13 cellular contexts compared by ENCODE assay signal in genomic region chr19:54206030-54206830, GRCh38. TPM values are rescaled to one million over a fixed set of nuclear protein-coding genes. Genes with fewer than 3 reads are reported as not detected.
DNase-seq lines count a peak whose midpoint lies in the region; ATAC-seq and TF ChIP-seq lines count a peak whose summit lies in the region.
"Had no signal": no experiment of that assay in that cellular context is flagged by ENCODE, and none has a peak within 500 bp of the region (broad histone marks: within the 10 kb centered on the region; RNA-seq: fewer than 3 reads in every experiment).

No MANE protein-coding gene starts in this region.

- peaks cover 35% of the 10 kb centered on the region for H3K9me1 ChIP-seq in IMR-90 (ENCODE audit: insufficient read depth, low read length)

- no peak overlapping the region for H3K14ac ChIP-seq in IMR-90 (replicated peaks; ENCODE audit: low read depth, low read length)

- in situ Hi-C loops in IMR-90 (cut with MboI; ENCODE audit: low sequenced_read_pairs) = loop anchor here (10.0 kb wide), 1 partner anchor 249 kb away; no protein-coding TSS in a partner anchor

- H3K9ac ChIP-seq in IMR-90 (ENCODE audit: low read depth, low read length) = no peak overlapping the region

- no peak overlapping the region for H2BK120ac ChIP-seq in IMR-90 (ENCODE audit: low read depth, low read length)

- ATAC-seq in IMR-90 (ENCODE audit: low read depth) = no peak
- ATAC-seq in psoas muscle = no peak
- ATAC-seq in HG03135 (IDR thresholded peaks at IDR 0.05; ENCODE audit: unreplicated experiment) = no peak
- no peak for ATAC-seq in HG03196 (IDR thresholded peaks at IDR 0.05; ENCODE audit: unreplicated experiment)
- ATAC-seq: esophagus mucosa had no signal

- no peak overlapping the region for H3K56ac ChIP-seq in IMR-90 (ENCODE audit: extremely low read depth, insufficient read depth, low read length)

- H3K9me3 ChIP-seq in CD8-positive, alpha-beta memory T cell (ENCODE audit: low read length) = no peaks in the 10 kb centered on the region
- H3K9me3 ChIP-seq in IMR-90 (ENCODE audit: control insufficient read depth, insufficient read depth, low read length) (no peaks in the 10 kb centered on the region), breast epithelium (no peaks in the 10 kb centered on the region), psoas muscle (no peaks in the 10 kb centered on the region)
- H3K9me3 ChIP-seq: MG63 had no signal

- no peak overlapping the region for H3K27ac ChIP-seq in CD8-positive, alpha-beta memory T cell (ENCODE audit: low read depth, low read length)
- H3K27ac ChIP-seq in IMR-90 (ENCODE audit: insufficient read depth, low read length) = no peak overlapping the region
- peak overlapping the region; percentile 36 to 96 for H3K27ac ChIP-seq in breast epithelium
- H3K27ac ChIP-seq in psoas muscle = peak overlapping the region; percentile 2
- H3K27ac ChIP-seq: brain microvascular endothelial cell had no signal

- no peak overlapping the region for H4K91ac ChIP-seq in IMR-90 (ENCODE audit: insufficient read depth, low read depth, low read length)

- peaks cover 97% of the 10 kb centered on the region for H3K4me1 ChIP-seq in CD8-positive, alpha-beta memory T cell (ENCODE audit: insufficient read depth, low read length)
- H3K4me1 ChIP-seq in IMR-90 (ENCODE audit: control insufficient read depth, insufficient read depth, low read length) (peaks cover 35% of the 10 kb centered on the region), breast epithelium (peaks cover 13 to 18% of the 10 kb centered on the region in 2 donors), psoas muscle (peaks cover 81% of the 10 kb centered on the region)

- no peak overlapping the region for H2BK15ac ChIP-seq in IMR-90 (ENCODE audit: low read depth, low read length)

- peak overlapping the region in 1 of 7 donors; percentile 36 for H3K4me3 Mint-ChIP-seq in CD8-positive, alpha-beta memory T cell

- no peak overlapping the region for H2AK5ac ChIP-seq in IMR-90 (ENCODE audit: low read depth, low read length)

- H3K4me2 ChIP-seq in IMR-90 (ENCODE audit: low read depth, low read length) = no peak overlapping the region

- no peak overlapping the region for H3K18ac ChIP-seq in IMR-90 (ENCODE audit: low read depth, low read length)

- no peak overlapping the region for H2BK5ac ChIP-seq in IMR-90 (ENCODE audit: low read depth, low read length, poor library complexity, severe bottlenecking)

- no peak overlapping the region for H4K8ac ChIP-seq in IMR-90 (ENCODE audit: low read depth in 2 of 2, low read length in 2 of 2)

- no peak overlapping the region for H3K4me3 ChIP-seq in CD8-positive, alpha-beta memory T cell (ENCODE audit: low read length)
- no peak overlapping the region for H3K4me3 ChIP-seq in IMR-90 (ENCODE audit: insufficient read depth, low read depth, low read length)
- H3K4me3 ChIP-seq in breast epithelium = peak overlapping the region in 1 of 3 donors; percentile 45
- H3K4me3 ChIP-seq in psoas muscle = peak overlapping the region; percentile 18
- H3K4me3 ChIP-seq: MG63 had no signal

- H4K5ac ChIP-seq in IMR-90 (ENCODE audit: low read depth, low read length) = no peak overlapping the region

- TF ChIP-seq CTCF in IMR-90 (conservative IDR thresholded peaks at IDR 0.05; ENCODE audit: low read depth, low read length) (no peak), breast epithelium (IDR thresholded peaks at IDR 0.05) (no peak), psoas muscle (IDR thresholded peaks at IDR 0.05) (no peak)

- H2AK9ac ChIP-seq in IMR-90 (replicated peaks; ENCODE audit: low read depth, low read length, poor library complexity) = peak overlapping the region; percentile 1

- peaks cover 11 to 87% of the 10 kb centered on the region in 2 experiments for H3K79me1 ChIP-seq in IMR-90 (ENCODE audit: low read depth in 1 of 2, low read length in 2 of 2)

- peaks cover 0 to 76% (median 17%) of the 10 kb centered on the region in 3 donors for H3K36me3 Mint-ChIP-seq in CD8-positive, alpha-beta memory T cell

- TF ChIP-seq RAD21 in IMR-90 (IDR thresholded peaks at IDR 0.05; ENCODE audit: low read length) = no peak

- dilution Hi-C loops in IMR-90 (cut with HindIII; ENCODE audit: low sequenced_read_pairs, unreplicated experiment) = no loop called here

- no CpG with 5 or more reads among the region's 27 CpGs for WGBS in IMR-90 (ENCODE audit: extremely low coverage in 2 of 2, insufficient read length in 1 of 2), 2 experiments
- WGBS in psoas muscle, 3 donors = 87 to 93% (median 89%) methylated on average over 27 of the region's 27 CpGs

- H3K23ac ChIP-seq in IMR-90 (ENCODE audit: low read depth, low read length) = no peak overlapping the region

- no TSS peak for BruUV-seq in IMR-90 (replicated peaks; lab: Mats Ljungman, UMichigan)

- no peaks in the 10 kb centered on the region for H3K27me3 ChIP-seq in CD8-positive, alpha-beta memory T cell (ENCODE audit: insufficient read depth, low read length, poor library complexity, severe bottlenecking)
- H3K27me3 ChIP-seq in IMR-90 (ENCODE audit: control insufficient read depth, insufficient read depth, low read length) = no peaks in the 10 kb centered on the region
- H3K27me3 ChIP-seq in breast epithelium = no peaks in the 10 kb centered on the region
- no peaks in the 10 kb centered on the region for H3K27me3 ChIP-seq in psoas muscle (ENCODE audit: insufficient read depth in 3 of 3, low read length in 2 of 3)
- H3K27me3 ChIP-seq: brain microvascular endothelial cell, MG63 had no signal

- peaks cover 74 to 100% (median 87%) of the 10 kb centered on the region in 3 donors for H3K4me1 Mint-ChIP-seq in CD8-positive, alpha-beta memory T cell

- TF ChIP-seq POLR2A in IMR-90 (IDR thresholded peaks at IDR 0.05; ENCODE audit: low read depth, low read length) (no peak), breast epithelium (IDR thresholded peaks at IDR 0.05) (no peak)

- peak overlapping the region in 5 of 8 donors; percentile 50 to 95 (median 54) for H3K27ac Mint-ChIP-seq in CD8-positive, alpha-beta memory T cell

- H2BK20ac ChIP-seq in IMR-90 (ENCODE audit: low read depth, low read length) = no peak overlapping the region

- H3K4ac ChIP-seq in IMR-90 (ENCODE audit: low read depth, low read length) = no peak overlapping the region

- no peak for DNase-seq in CD8-positive, alpha-beta memory T cell
- DNase-seq in IMR-90 (no peak), breast epithelium (ENCODE audit: low spot score in 2 of 2) (no peak), psoas muscle (no peak), NCI-H1417 (lab: John Stamatoyannopoulos, UW) (no peak)
- no peak for DNase-seq in central memory CD4-positive, alpha-beta T cell
- DNase-seq: brain microvascular endothelial cell, MG63, NCI-H82 had no signal

- intact Hi-C loops in IMR-90 (cut with micrococcal nuclease) (no loop called here), breast epithelium (cut with DNase I; ENCODE audit: low total_unique reads) (no loop called here), psoas muscle (cut with DNase I) (no loop called here)

- CTCF ChIA-PET in CD8-positive, alpha-beta memory T cell (lab: Charles Lee) = interaction anchor here (1.2 to 2.1 kb wide), 2 partner anchors 14 to 17 kb away, joined by 4 to 5 read pairs; partner anchors contain the start of gene MBOAT7
- CTCF ChIA-PET in IMR-90 (lab: Yijun Ruan, JAX) = no interaction called here

- H3K9me3 Mint-ChIP-seq in CD8-positive, alpha-beta memory T cell = no peaks in the 10 kb centered on the region

- POLR2A ChIA-PET in CD8-positive, alpha-beta memory T cell (lab: Charles Lee) = no interaction called here
- POLR2A ChIA-PET in IMR-90 (lab: Charles Lee; ENCODE audit: unreplicated experiment) = interaction anchor here (1.0 kb wide), 1 partner anchor 23 kb away, joined by 4 read pairs; no protein-coding TSS in a partner anchor

- H4K20me1 ChIP-seq in IMR-90 (ENCODE audit: insufficient read depth, low read length) = peaks cover 99% of the 10 kb centered on the region

- H2AFZ ChIP-seq in IMR-90 (replicated peaks; ENCODE audit: low read length, poor library complexity) = no peak overlapping the region

- H3K36me3 ChIP-seq in CD8-positive, alpha-beta memory T cell (ENCODE audit: insufficient read depth, low read length) = peaks cover 56% of the 10 kb centered on the region
- H3K36me3 ChIP-seq in IMR-90 (ENCODE audit: control insufficient read depth, insufficient read depth, low read length) (peaks cover 61% of the 10 kb centered on the region), breast epithelium (peaks cover 4% of the 10 kb centered on the region), psoas muscle (ENCODE audit: insufficient read depth in 1 of 2, low read depth in 1 of 2) (peaks cover 24 to 75% of the 10 kb centered on the region in 2 donors)

- H3K27me3 Mint-ChIP-seq in CD8-positive, alpha-beta memory T cell = no peaks in the 10 kb centered on the region

RNA-seq across cellular contexts. Expression of gene RPS9, which starts 5.6 kb away (rescaled TPM):
- total RNA-seq in CD8-positive, alpha-beta memory T cell = 1,000 to 10,000 TPM; 1,621 to 1,723 TPM
- polyA plus RNA-seq in CD8-positive, alpha-beta memory T cell = 824 TPM
- total RNA-seq in IMR-90 (2012; rRNA removed) (1,531 and 2,225 TPM in 2 replicates), breast epithelium (1,000 to 10,000 TPM; 2,169 to 2,630 (median 2,424) TPM), psoas muscle (100 to 1,000 TPM; 479 to 705 (median 663) TPM)
- polyA plus RNA-seq in IMR-90 (2012; rRNA removed) (2,323 and 2,588 TPM in 2 replicates), psoas muscle (1,000 to 10,000 TPM; 1,294 to 2,049 (median 1,972) TPM)
- polyA plus RNA-seq in IMR-90 (2012; cell fraction: cytosol; rRNA removed) = 5,840 and 5,869 TPM in 2 replicates
- polyA plus RNA-seq in IMR-90 (2012; cell fraction: nucleus; rRNA removed; ENCODE audit: low replicate concordance) = 1,199 and 1,463 TPM in 2 replicates

RNA-seq across cellular contexts. Expression of gene TSEN34, which starts 15.1 kb away (rescaled TPM):
- 10 to 100 TPM; 22.4 to 24.6 TPM for total RNA-seq in CD8-positive, alpha-beta memory T cell
- 38.2 TPM for polyA plus RNA-seq in CD8-positive, alpha-beta memory T cell
- 32.1 and 34.4 TPM in 2 replicates for total RNA-seq in IMR-90 (2012; rRNA removed)
- 69.4 and 85.4 TPM in 2 replicates for polyA plus RNA-seq in IMR-90 (2012; rRNA removed)
- 76.0 and 115 TPM in 2 replicates for polyA plus RNA-seq in IMR-90 (2012; cell fraction: cytosol; rRNA removed)
- polyA plus RNA-seq in IMR-90 (2012; cell fraction: nucleus; rRNA removed; ENCODE audit: low replicate concordance) = 23.3 and 54.8 TPM in 2 replicates
- 10 to 100 TPM; 59.5 to 80.3 (median 74.4) TPM for total RNA-seq in breast epithelium
- 10 to 100 TPM; 17.4 to 44.6 (median 19.2) TPM for total RNA-seq in psoas muscle
- 10 to 100 TPM; 15.5 to 42.6 (median 24.5) TPM for polyA plus RNA-seq in psoas muscle

RNA-seq across cellular contexts. Expression of gene LILRB3, which starts 16.6 kb away (rescaled TPM):
- total RNA-seq in CD8-positive, alpha-beta memory T cell = 1 to 10 TPM in 1 of 2 experiments, under 1 TPM in 1; 0.48 to 1.2 TPM
- 0.49 TPM for polyA plus RNA-seq in CD8-positive, alpha-beta memory T cell
- total RNA-seq in IMR-90 (2012; rRNA removed) (not detected in 2 replicates), breast epithelium (10 to 100 TPM in 2 of 3 donors, 1 to 10 TPM in 1; 1.6 to 28.3 (median 11.5) TPM), psoas muscle (1 to 10 TPM; 1.9 to 3.8 (median 2.3) TPM)
- polyA plus RNA-seq in IMR-90 (2012; rRNA removed) (not detected in 2 replicates), psoas muscle (1 to 10 TPM in 1 of 3 donors, under 1 TPM in 2; 0.32 to 1.2 (median 0.40) TPM)
- polyA plus RNA-seq in IMR-90 (2012; cell fraction: cytosol; rRNA removed) = not detected in 2 replicates
- polyA plus RNA-seq in IMR-90 (2012; cell fraction: nucleus; rRNA removed; ENCODE audit: low replicate concordance) = not detected in 2 replicates
- total RNA-seq: activated CD8-positive, alpha-beta memory T cell treated with anti-CD3 and anti-CD28 coated beads for 36 hours had no signal

RNA-seq across cellular contexts. Expression of gene MBOAT7, which starts 16.9 kb away (rescaled TPM):
- total RNA-seq in CD8-positive, alpha-beta memory T cell = 100 to 1,000 TPM in 1 of 2 experiments, 10 to 100 TPM in 1; 98.7 to 114 TPM
- 21.9 TPM for polyA plus RNA-seq in CD8-positive, alpha-beta memory T cell
- total RNA-seq in IMR-90 (2012; rRNA removed) = 9.2 and 11.3 TPM in 2 replicates
- polyA plus RNA-seq in IMR-90 (2012; rRNA removed) = 121 and 137 TPM in 2 replicates
- polyA plus RNA-seq in IMR-90 (2012; cell fraction: cytosol; rRNA removed) = 132 and 169 TPM in 2 replicates
- polyA plus RNA-seq in IMR-90 (2012; cell fraction: nucleus; rRNA removed; ENCODE audit: low replicate concordance) = 124 and 275 TPM in 2 replicates
- total RNA-seq in breast epithelium = 10 to 100 TPM; 16.5 to 37.3 (median 24.6) TPM
- 10 to 100 TPM in 3 of 4 donors, 1 to 10 TPM in 1; 6.2 to 17.8 (median 11.4) TPM for total RNA-seq in psoas muscle
- polyA plus RNA-seq in psoas muscle = 10 to 100 TPM in 1 of 3 donors, 1 to 10 TPM in 2; 6.3 to 11.4 (median 8.4) TPM

RNA-seq across cellular contexts. Expression of gene TMC4, which starts 33.3 kb away (rescaled TPM):
- under 1 TPM in 1 of 2 experiments, not detected in 1; 0.18 TPM for total RNA-seq in CD8-positive, alpha-beta memory T cell
- 0.38 TPM for polyA plus RNA-seq in CD8-positive, alpha-beta memory T cell
- 0.28 and 0.72 TPM in 2 replicates for total RNA-seq in IMR-90 (2012; rRNA removed)
- polyA plus RNA-seq in IMR-90 (2012; rRNA removed) = 1.1 and 1.3 TPM in 2 replicates
- polyA plus RNA-seq in IMR-90 (2012; cell fraction: cytosol; rRNA removed) = 2.3 and 2.6 TPM in 2 replicates
- 3.1 and 5.7 TPM in 2 replicates for polyA plus RNA-seq in IMR-90 (2012; cell fraction: nucleus; rRNA removed; ENCODE audit: low replicate concordance)
- total RNA-seq in breast epithelium = 10 to 100 TPM in 2 of 3 donors, under 1 TPM in 1; 0.48 to 41.6 (median 38.0) TPM
- total RNA-seq in psoas muscle = 1 to 10 TPM in 1 of 4 donors, under 1 TPM in 2, not detected in 1; 0.55 to 2.5 (median 0.74) TPM
- under 1 TPM; 0.64 to 0.70 (median 0.70) TPM for polyA plus RNA-seq in psoas muscle
- total RNA-seq: activated CD8-positive, alpha-beta memory T cell treated with anti-CD3 and anti-CD28 coated beads for 36 hours had no signal

Comparison
In these comparisons a context has a peak if more than half of its experiments do, and no peak if none do; other contexts are left out.
1. H3K27ac ChIP-seq: peak in breast epithelium (2 of 2) and psoas muscle (single experiment); none in CD8-positive, alpha-beta memory T cell (single experiment) and IMR-90 (single experiment).